Comparison of ENCODE assay signal across 10 cellular contexts in the genomic region with DNA sequence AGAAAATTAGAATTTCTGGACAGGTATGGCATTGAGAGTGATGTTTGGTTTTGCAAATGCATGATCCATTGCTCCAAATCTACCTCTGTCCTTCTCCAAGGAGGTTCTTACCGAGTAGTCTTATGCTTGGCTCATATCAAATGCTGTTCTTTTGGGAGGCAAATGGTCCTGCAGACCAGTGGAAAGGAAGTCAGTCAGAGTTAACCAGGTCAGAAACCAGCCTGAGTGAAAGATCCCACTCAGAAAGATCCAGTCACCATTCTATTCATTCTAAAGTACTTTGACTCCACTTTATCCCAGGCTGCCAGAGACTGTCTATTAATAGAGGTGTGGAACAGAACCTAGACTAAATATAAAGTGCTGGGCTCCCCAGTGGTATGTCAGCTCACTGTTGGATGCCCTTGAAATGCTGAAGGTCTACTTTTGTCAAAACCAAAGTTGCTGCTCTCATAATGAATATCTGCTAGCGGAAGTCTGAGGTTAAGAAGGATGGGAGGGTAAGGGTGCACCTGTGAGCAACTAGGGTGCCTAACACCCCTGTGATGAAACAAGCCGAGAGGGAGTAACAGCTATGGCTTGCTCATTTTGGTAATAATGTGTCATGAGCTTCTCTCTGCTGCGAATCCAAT.
A peak's percentile ranks its signal among the peaks of the same experiment; 100 is the strongest.
DNase-seq lines count a peak whose midpoint lies in the region; ATAC-seq, FAIRE-seq and TF ChIP-seq lines count a peak whose summit lies in the region.
"Had no signal": no experiment of that assay in that cellular context is flagged by ENCODE, and none has a peak within 500 bp of the region (broad histone marks: within the 10 kb centered on the region; RNA-seq: fewer than 3 reads in every experiment).

No MANE protein-coding gene starts in this region.

- H3K79me2 ChIP-seq in H1 (ENCODE audit: control insufficient read depth in 1 of 2, insufficient read depth in 2 of 2, low read length in 2 of 2) = no peaks in the 10 kb centered on the region
- no peaks in the 10 kb centered on the region for H3K79me2 ChIP-seq in PC-9 (ENCODE audit: low read depth)
- H3K79me2 ChIP-seq in GM23338 (replicated peaks; ENCODE audit: insufficient read depth) = no peaks in the 10 kb centered on the region

- no peak overlapping the region for H3K27ac Mint-ChIP-seq in GM23338
- H3K27ac Mint-ChIP-seq: dendritic cell treated with granulocyte-macrophage colony-stimulating factor and Interleukin-4, amounts not matched to agents 40 ng/mL and 50 ng/mL, for 4 days; T-helper 1 cell treated with Interleukin-12 subunit alpha and Interleukin-12 subunit beta and Interleukin-4 antibody, amounts not matched to agents 30 μg/mL and 1 μg/mL, for 36 hours had no signal

- no peaks in the 10 kb centered on the region for H3K9me3 Mint-ChIP-seq in GM23338
- H3K9me3 Mint-ChIP-seq: dendritic cell treated with granulocyte-macrophage colony-stimulating factor and Interleukin-4, amounts not matched to agents 40 ng/mL and 50 ng/mL, for 4 days; T-helper 1 cell treated with Interleukin-12 subunit alpha and Interleukin-12 subunit beta and Interleukin-4 antibody, amounts not matched to agents 30 μg/mL and 1 μg/mL, for 36 hours had no signal

- BruUV-seq in PC-9 (replicated peaks; lab: Mats Ljungman, UMichigan) = no TSS peak

- TF ChIP-seq EP300 in H1 (IDR thresholded peaks at IDR 0.05; ENCODE audit: borderline replicate concordance in 1 of 2, low read depth in 2 of 2, low read length in 2 of 2) = no peak

- 93% methylated on average over 4 of the region's 4 CpGs; no CpG with 5 or more reads in 1 of the 2 experiments for WGBS in H1 (ENCODE audit: extremely low coverage in 1 of 2, insufficient coverage in 1 of 2, insufficient read length in 1 of 2, insufficient replicate concordance in 2 of 2, low coverage in 1 of 2, low lambda C conversion rate in 2 of 2, missing lambda C conversion rate in 1 of 2), 2 experiments
- WGBS in esophagus squamous epithelium, 2 donors = 69 to 96% methylated on average over 4 of the region's 4 CpGs

- H3K4me3 ChIP-seq in H1 (ENCODE audit: extremely low read depth in 1 of 4, insufficient read depth in 2 of 4, low read depth in 3 of 4, low read length in 4 of 4) (no peak overlapping the region), PC-9 (no peak overlapping the region), esophagus squamous epithelium (no peak overlapping the region), GM23338 (no peak overlapping the region)

- H4K8ac ChIP-seq in H1 (ENCODE audit: extremely low read depth, insufficient read depth, low read length) = no peak overlapping the region

- peaks cover 5% of the 10 kb centered on the region for H3K27me3 Mint-ChIP-seq in GM23338 (ENCODE audit: insufficient read depth, low read depth, poor library complexity)
- H3K27me3 Mint-ChIP-seq: dendritic cell treated with granulocyte-macrophage colony-stimulating factor and Interleukin-4, amounts not matched to agents 40 ng/mL and 50 ng/mL, for 4 days had no signal

- H3K9me3 ChIP-seq in H1 (ENCODE audit: insufficient read depth in 2 of 2, low read depth in 1 of 2, low read length in 1 of 2) = no peaks in the 10 kb centered on the region
- H3K9me3 ChIP-seq in PC-9 (ENCODE audit: insufficient read depth, low read depth) = no peaks in the 10 kb centered on the region
- no peaks in the 10 kb centered on the region for H3K9me3 ChIP-seq in esophagus squamous epithelium

- POLR2A ChIA-PET in H1 (lab: Charles Lee; ENCODE audit: partially characterized antibody) (no interaction called here), PC-9 (lab: Charles Lee; ENCODE audit: unreplicated experiment) (no interaction called here)

- H3K27me3 ChIP-seq in H1 (replicated peaks in 1 of 4; ENCODE audit: control insufficient read depth in 3 of 4, extremely low read depth in 1 of 4, insufficient read depth in 3 of 4, low read length in 3 of 4) (peaks cover 0 to 2% (median 0%) of the 10 kb centered on the region in 4 experiments; a peak in 1 of 7 replicates), PC-9 (ENCODE audit: insufficient read depth, low read depth) (no peaks in the 10 kb centered on the region), esophagus squamous epithelium (no peaks in the 10 kb centered on the region), GM23338 (ENCODE audit: insufficient read depth) (no peaks in the 10 kb centered on the region)

- no peak overlapping the region for H4K5ac ChIP-seq in H1 (ENCODE audit: insufficient read length, low read depth, low read length)

- ATAC-seq in GM18499 (IDR thresholded peaks at IDR 0.05; ENCODE audit: insufficient read depth, unreplicated experiment) = peak; percentile 100
- peak; percentile 100 for ATAC-seq in GM19467 (IDR thresholded peaks at IDR 0.05; ENCODE audit: unreplicated experiment)
- ATAC-seq in HG03039 (IDR thresholded peaks at IDR 0.05; ENCODE audit: unreplicated experiment) = peak; percentile 100
- no peak for ATAC-seq in GM23338

- H3K27ac ChIP-seq in H1 (ENCODE audit: low read depth, low read length) = no peak overlapping the region
- no peak overlapping the region for H3K27ac ChIP-seq in PC-9
- H3K27ac ChIP-seq in esophagus squamous epithelium = no peak overlapping the region
- no peak overlapping the region for H3K27ac ChIP-seq in GM23338 (ENCODE audit: low read depth)

- no peak overlapping the region for H3K9ac ChIP-seq in H1 (replicated peaks in 1 of 4; ENCODE audit: extremely low read depth in 1 of 4, low read depth in 3 of 4, low read length in 3 of 4)

- H4K91ac ChIP-seq in H1 (replicated peaks; ENCODE audit: insufficient read length, low read length) = peak overlapping the region; percentile 13

- H3K4me1 ChIP-seq in H1 (replicated peaks in 1 of 4; ENCODE audit: control insufficient read depth in 3 of 4, insufficient read depth in 4 of 4, low read length in 3 of 4) (peaks cover 0 to 6% (median 4%) of the 10 kb centered on the region in 4 experiments; a peak in 5 of 7 replicates), PC-9 (replicated peaks; ENCODE audit: insufficient read depth) (no peaks in the 10 kb centered on the region), esophagus squamous epithelium (no peaks in the 10 kb centered on the region), GM23338 (ENCODE audit: insufficient read depth) (peaks cover 23% of the 10 kb centered on the region)

- no peak overlapping the region for H3K4me3 Mint-ChIP-seq in GM23338
- H3K4me3 Mint-ChIP-seq: dendritic cell treated with granulocyte-macrophage colony-stimulating factor and Interleukin-4, amounts not matched to agents 40 ng/mL and 50 ng/mL, for 4 days; T-helper 1 cell treated with Interleukin-12 subunit alpha and Interleukin-12 subunit beta and Interleukin-4 antibody, amounts not matched to agents 30 μg/mL and 1 μg/mL, for 36 hours had no signal

- no peaks in the 10 kb centered on the region for H3K79me1 ChIP-seq in H1 (ENCODE audit: low read depth, low read length)

- H3K56ac ChIP-seq in H1 (replicated peaks; ENCODE audit: insufficient read length, low read depth, low read length) = no peak overlapping the region

- H3K36me3 Mint-ChIP-seq in GM23338 (ENCODE audit: low read depth) = peaks cover 8% of the 10 kb centered on the region

- DNase-seq in H1 (ENCODE audit: low read depth in 1 of 2, low spot score in 2 of 2) (no peak), PC-9 (no peak), esophagus squamous epithelium (lab: John Stamatoyannopoulos, UW) (no peak), GM23338 (ENCODE audit: low spot score) (no peak), EL (no peak)

- no peak overlapping the region for H3K4me2 ChIP-seq in H1 (ENCODE audit: insufficient read depth in 1 of 2, low read depth in 2 of 2, low read length in 2 of 2)
- no peak overlapping the region for H3K4me2 ChIP-seq in PC-9
- H3K4me2 ChIP-seq in GM23338 = no peak overlapping the region

- 0 out of 2 replicates have a peak overlapping the region, but pooled peaks have one; percentile 55 for H3K18ac ChIP-seq in H1 (ENCODE audit: extremely low read depth, low read length)

- TF ChIP-seq POLR2A in H1 (IDR thresholded peaks at IDR 0.05; ENCODE audit: control extremely low read depth in 1 of 2, low read depth in 2 of 2, low read length in 2 of 2) = no peak
- TF ChIP-seq POLR2A in esophagus squamous epithelium (IDR thresholded peaks at IDR 0.05) = no peak

- no peak for TF ChIP-seq CTCF in H1 (IDR thresholded peaks at IDR 0.05; ENCODE audit: control extremely low read depth in 1 of 3, insufficient read depth in 1 of 3, low read depth in 1 of 3, low read length in 3 of 3)
- no peak for TF ChIP-seq CTCF in PC-9 (conservative IDR thresholded peaks at IDR 0.05)
- TF ChIP-seq CTCF in esophagus squamous epithelium (IDR thresholded peaks at IDR 0.05) = no peak
- no peak for TF ChIP-seq CTCF in GM23338 (conservative IDR thresholded peaks at IDR 0.05; ENCODE audit: low read depth in 2 of 2)

- no peak overlapping the region for H2BK12ac ChIP-seq in H1 (ENCODE audit: low read depth, low read length)

- H2BK15ac ChIP-seq in H1 (ENCODE audit: low read length) = peak overlapping the region; percentile 18; the same call in 1 of the 2 replicates

- intact Hi-C loops in PC-9 (cut with micrococcal nuclease; ENCODE audit: unreplicated experiment) = no loop called here
- intact Hi-C loops in esophagus squamous epithelium (cut with DNase I) = no loop called here

- H2BK20ac ChIP-seq in H1 (ENCODE audit: low read length) = peak overlapping the region; percentile 13; the same call in 1 of the 2 replicates

- H3K9me2 ChIP-seq in PC-9 (ENCODE audit: insufficient read depth) (no peaks in the 10 kb centered on the region), GM23338 (ENCODE audit: insufficient read depth) (peaks cover 27% of the 10 kb centered on the region)

- H2AFZ ChIP-seq in H1 (ENCODE audit: low read length) = no peak overlapping the region
- no peak overlapping the region for H2AFZ ChIP-seq in PC-9
- H2AFZ ChIP-seq in GM23338 = no peak overlapping the region

- no peaks in the 10 kb centered on the region for H3K23me2 ChIP-seq in H1 (ENCODE audit: low read depth, low read length)

- CTCF ChIA-PET in H1 (lab: Charles Lee; ENCODE audit: partially characterized antibody) (no interaction called here), PC-9 (lab: Charles Lee) (no interaction called here)

- H2BK120ac ChIP-seq in H1 (replicated peaks; ENCODE audit: low read depth, low read length) = no peak overlapping the region

- no peak overlapping the region for H3K14ac ChIP-seq in H1 (ENCODE audit: insufficient read length)

- no peak for FAIRE-seq in H1 (lab: Jason Lieb, UNC)

- no peak overlapping the region for H3K4ac ChIP-seq in H1 (replicated peaks; ENCODE audit: insufficient read length, low read depth, low read length)

- H3K36me3 ChIP-seq in H1 (ENCODE audit: control insufficient read depth in 2 of 4, insufficient read depth in 4 of 4, low read length in 3 of 4) = no peaks in the 10 kb centered on the region
- H3K36me3 ChIP-seq in PC-9 (ENCODE audit: low read depth) = no peaks in the 10 kb centered on the region
- H3K36me3 ChIP-seq in esophagus squamous epithelium = no peaks in the 10 kb centered on the region
- no peaks in the 10 kb centered on the region for H3K36me3 ChIP-seq in GM23338 (ENCODE audit: insufficient read depth)

- H2AK5ac ChIP-seq in H1 (ENCODE audit: low read depth, low read length) = no peak overlapping the region

- H3K4me1 Mint-ChIP-seq in GM23338 = peaks cover 26% of the 10 kb centered on the region

- TF ChIP-seq RAD21 in H1 (IDR thresholded peaks at IDR 0.05 in 1 of 2, conservative IDR thresholded peaks at IDR 0.05 in 1 of 2; ENCODE audit: low read depth in 2 of 2, low read length in 2 of 2) = no peak

- H3K23ac ChIP-seq in H1 (ENCODE audit: insufficient read length) = no peak overlapping the region

- H3F3A ChIP-seq in PC-9 (ENCODE audit: insufficient read depth, low read depth) = no peaks in the 10 kb centered on the region
- H3F3A ChIP-seq in GM23338 (replicated peaks; ENCODE audit: low read depth) = no peaks in the 10 kb centered on the region

- H2BK5ac ChIP-seq in H1 (ENCODE audit: low read depth, low read length) = no peak overlapping the region

- H4K20me1 ChIP-seq in H1 (replicated peaks in 1 of 2; ENCODE audit: control insufficient read depth in 1 of 2, insufficient read depth in 2 of 2, low read length in 2 of 2) (no peaks in the 10 kb centered on the region), PC-9 (ENCODE audit: insufficient read depth) (no peaks in the 10 kb centered on the region), GM23338 (replicated peaks; ENCODE audit: insufficient read depth) (no peaks in the 10 kb centered on the region)
